ENCODE assay signal across 24 cellular contexts in genomic region chr3:180176059-180176458, GRCh38.
DNase-seq lines count a peak whose midpoint lies in the region; ATAC-seq and TF ChIP-seq lines count a peak whose summit lies in the region.
"Had no signal": no experiment of that assay in that cellular context is flagged by ENCODE, and none has a peak within 500 bp of the region (broad histone marks: within the 10 kb centered on the region; RNA-seq: fewer than 3 reads in every experiment).

No MANE protein-coding gene starts in this region.

- intact Hi-C loops in OCI-LY7 (cut with micrococcal nuclease; ENCODE audit: unreplicated experiment): no loop called here
- intact Hi-C loops in upper lobe of right lung (cut with DNase I): no loop called here

- CTCF ChIA-PET in OCI-LY7 (lab: Charles Lee; ENCODE audit: unreplicated experiment): no interaction called here

- peak overlapping the region; percentile 44 for H3K9ac ChIP-seq in adipocyte (ENCODE audit: low read length)

- no peak overlapping the region for H2AFZ ChIP-seq in OCI-LY7 (ENCODE audit: low read length)
- H2AFZ ChIP-seq: GM23338 had no signal

- peaks cover 42% of the 10 kb centered on the region for H3K4me1 ChIP-seq in adipocyte (ENCODE audit: control insufficient read depth, insufficient read depth, low read length)
- no peaks in the 10 kb centered on the region for H3K4me1 ChIP-seq in OCI-LY7 (ENCODE audit: insufficient read depth, low read length, poor library complexity, severe bottlenecking)
- H3K4me1 ChIP-seq in upper lobe of right lung: no peaks in the 10 kb centered on the region
- H3K4me1 ChIP-seq: Peyer's patch had no signal

- no peaks in the 10 kb centered on the region for H3K79me2 ChIP-seq in OCI-LY7 (ENCODE audit: insufficient read depth, low read depth, low read length)

- BruUV-seq in OCI-LY7 (replicated peaks; lab: Mats Ljungman, UMichigan): no TSS peak

- H3K27me3 ChIP-seq in adipocyte (replicated peaks; ENCODE audit: control insufficient read depth, insufficient read depth, low read length) (no peaks in the 10 kb centered on the region), upper lobe of right lung (no peaks in the 10 kb centered on the region)
- H3K27me3 ChIP-seq: Peyer's patch had no signal

- H3K4me2 ChIP-seq in OCI-LY7 (ENCODE audit: low read length): no peak overlapping the region
- H3K4me2 ChIP-seq: GM23338 had no signal

- no peak for DNase-seq in adipocyte (ENCODE audit: low read depth)
- DNase-seq in OCI-LY7 (ENCODE audit: low spot score): no peak
- DNase-seq in upper lobe of right lung: no peak
- no peak for DNase-seq in HK-2 (ENCODE audit: unreplicated experiment)
- DNase-seq: 8988T, ACHN, HCEC 1CT, NCI-H1048, NCI-H1417, NCI-H1694 treated with DMSO at 0.1 percent for 48 hours, NCI-H2081, NCI-H2227 treated with DMSO at 0.1 percent for 48 hours, NCI-H526 treated with DMSO at 0.1 percent for 48 hours, OCI-M1, Peyer's patch, SHP77 treated with DMSO at 0.1 percent for 48 hours, T-helper 9 cell had no signal

- H3K36me3 ChIP-seq in adipocyte (ENCODE audit: control insufficient read depth, insufficient read depth, low read length, severe bottlenecking) (no peaks in the 10 kb centered on the region), OCI-LY7 (ENCODE audit: insufficient read depth, low read length) (no peaks in the 10 kb centered on the region), upper lobe of right lung (no peaks in the 10 kb centered on the region)
- H3K36me3 ChIP-seq: Peyer's patch had no signal

- H4K20me1 ChIP-seq in OCI-LY7 (ENCODE audit: insufficient read depth, low read length): no peaks in the 10 kb centered on the region

- no peaks in the 10 kb centered on the region for H3K9me2 ChIP-seq in OCI-LY7 (ENCODE audit: insufficient read depth, low read length)

- ATAC-seq in GM18511 (IDR thresholded peaks at IDR 0.05; ENCODE audit: unreplicated experiment) (peak; percentile 82), GM19372 (IDR thresholded peaks at IDR 0.05; ENCODE audit: low read depth, unreplicated experiment) (peak; percentile 63), HG03135 (IDR thresholded peaks at IDR 0.05; ENCODE audit: unreplicated experiment) (peak; percentile 63), upper lobe of right lung (no peak), GM18858 (IDR thresholded peaks at IDR 0.05; ENCODE audit: unreplicated experiment) (no peak)
- ATAC-seq: GM23338 had no signal

- H3K9me3 ChIP-seq in adipocyte (ENCODE audit: control insufficient read depth, low read length): no peaks in the 10 kb centered on the region
- no peaks in the 10 kb centered on the region for H3K9me3 ChIP-seq in OCI-LY7 (ENCODE audit: low read length)
- no peaks in the 10 kb centered on the region for H3K9me3 ChIP-seq in upper lobe of right lung
- H3K9me3 ChIP-seq: Peyer's patch had no signal

- H3K27ac ChIP-seq in OCI-LY7 (ENCODE audit: low read depth, low read length, poor library complexity, severe bottlenecking): no peak overlapping the region
- H3K27ac ChIP-seq in upper lobe of right lung: no peak overlapping the region
- H3K27ac ChIP-seq: HL-60, Peyer's patch, SK-N-MC had no signal

- POLR2A ChIA-PET in OCI-LY7 (lab: Charles Lee): no interaction called here

- TF ChIP-seq CTCF in OCI-LY7 (conservative IDR thresholded peaks at IDR 0.05; ENCODE audit: low read length) (no peak), upper lobe of right lung (IDR thresholded peaks at IDR 0.05) (no peak)

- no peak overlapping the region for H3K4me3 ChIP-seq in adipocyte (ENCODE audit: low read length)
- H3K4me3 ChIP-seq in OCI-LY7 (ENCODE audit: low read depth, low read length, poor library complexity, severe bottlenecking): no peak overlapping the region
- no peak overlapping the region for H3K4me3 ChIP-seq in upper lobe of right lung
- H3K4me3 ChIP-seq: GM23338, Peyer's patch, SK-N-MC had no signal

Comparison
In these comparisons a context has a peak if more than half of its experiments do, and no peak if none do; other contexts are left out.
1. ATAC-seq: peak in GM18511 (single experiment), GM19372 (single experiment) and HG03135 (single experiment); none in upper lobe of right lung (single experiment) and GM18858 (single experiment).